Comparison of ENCODE assay signal across 9 cellular contexts in genomic region chr20:47320990-47321805, GRCh38. TPM values are rescaled to one million over a fixed set of nuclear protein-coding genes. Genes with fewer than 3 reads are reported as not detected.
DNase-seq lines count a peak whose midpoint lies in the region; ATAC-seq, FAIRE-seq and TF ChIP-seq lines count a peak whose summit lies in the region.
"Had no signal": no experiment of that assay in that cellular context is flagged by ENCODE, and none has a peak within 500 bp of the region (broad histone marks: within the 10 kb centered on the region; RNA-seq: fewer than 3 reads in every experiment).

No MANE protein-coding gene starts in this region.

- in situ Hi-C loops in gastrocnemius medialis (cut with MboI; ENCODE audit: low sequenced_read_pairs in 4 of 4): no loop called here

- 54 to 74% methylated on average over 5 to 6 of the region's 7 CpGs for WGBS in gastroesophageal sphincter (ENCODE audit: low coverage in 1 of 2), 2 donors

- peak overlapping the region; percentile 90 for H3K4me2 ChIP-seq in PC-9

- TF ChIP-seq POLR2A in gastroesophageal sphincter (IDR thresholded peaks at IDR 0.05) (no peak), gastrocnemius medialis (IDR thresholded peaks at IDR 0.05) (no peak)

- no peaks in the 10 kb centered on the region for H3K9me2 ChIP-seq in PC-9 (ENCODE audit: insufficient read depth)

- no peak for ATAC-seq in gastroesophageal sphincter
- ATAC-seq in gastrocnemius medialis: no peak

- no peak for TF ChIP-seq EP300 in gastroesophageal sphincter (IDR thresholded peaks at IDR 0.05)

- no peak overlapping the region for H2AFZ ChIP-seq in PC-9

- H3K4me1 ChIP-seq in PC-9 (replicated peaks; ENCODE audit: insufficient read depth) (peaks cover 92% of the 10 kb centered on the region), gastroesophageal sphincter (peaks cover 25 to 100% (median 46%) of the 10 kb centered on the region in 3 donors), gastrocnemius medialis (peaks cover 45 to 51% of the 10 kb centered on the region in 2 donors)

- peaks cover 90% of the 10 kb centered on the region for H3K79me2 ChIP-seq in PC-9 (ENCODE audit: low read depth)

- peaks cover 81% of the 10 kb centered on the region for H3F3A ChIP-seq in PC-9 (ENCODE audit: insufficient read depth, low read depth)

- FAIRE-seq in RCC 7860 (lab: Jason Lieb, UNC): no peak
- FAIRE-seq in D721Med (lab: Jason Lieb, UNC): no peak

- H3K9me3 ChIP-seq in PC-9 (ENCODE audit: insufficient read depth, low read depth) (no peaks in the 10 kb centered on the region), gastroesophageal sphincter (no peaks in the 10 kb centered on the region), gastrocnemius medialis (no peaks in the 10 kb centered on the region), WERI-Rb-1 (ENCODE audit: severe bottlenecking) (no peaks in the 10 kb centered on the region)

- H3K4me3 ChIP-seq in HL-60 (replicated peaks; ENCODE audit: insufficient read depth, low read length) (no peak overlapping the region), PC-9 (no peak overlapping the region), gastroesophageal sphincter (no peak overlapping the region), gastrocnemius medialis (no peak overlapping the region), WERI-Rb-1 (ENCODE audit: low read depth, low read length) (no peak overlapping the region)

- BruUV-seq in PC-9 (replicated peaks; lab: Mats Ljungman, UMichigan): no TSS peak

- H3K27ac ChIP-seq in HL-60 (replicated peaks) (peak overlapping the region; percentile 72), PC-9 (peak overlapping the region; percentile 97), gastroesophageal sphincter (peak overlapping the region; percentile 98 to 100 (median 100)), gastrocnemius medialis (peak overlapping the region; percentile 96 to 99 (median 98)), WERI-Rb-1 (no peak overlapping the region)

- CTCF ChIA-PET in PC-9 (lab: Charles Lee): interaction anchor here (0.6 to 1.2 kb wide), 2 partner anchors 9 to 63 kb away, joined by 3 to 6 read pairs; no protein-coding TSS in a partner anchor

- H3K36me3 ChIP-seq in PC-9 (ENCODE audit: low read depth) (peaks cover 7% of the 10 kb centered on the region; the same call in 1 of the 2 replicates), gastroesophageal sphincter (no peaks in the 10 kb centered on the region), gastrocnemius medialis (no peaks in the 10 kb centered on the region), WERI-Rb-1 (no peaks in the 10 kb centered on the region; the same call in none of the 2 replicates)

- TF ChIP-seq CTCF in HL-60 (IDR thresholded peaks at IDR 0.05; ENCODE audit: insufficient read depth, low read length) (no peak), PC-9 (conservative IDR thresholded peaks at IDR 0.05) (no peak), gastroesophageal sphincter (IDR thresholded peaks at IDR 0.05) (no peak), gastrocnemius medialis (IDR thresholded peaks at IDR 0.05 in 4 of 5, conservative IDR thresholded peaks at IDR 0.05 in 1 of 5) (no peak), WERI-Rb-1 (IDR thresholded peaks at IDR 0.05; ENCODE audit: low read depth, low read length) (no peak), D721Med (IDR thresholded peaks at IDR 0.05; ENCODE audit: insufficient read depth, missing control alignments) (no peak)

- peak in 1 of 2 experiments; percentile 80 for DNase-seq in HL-60 (ENCODE audit: low read depth in 1 of 2, low spot score in 1 of 2)
- peak; percentile 38 to 90 for DNase-seq in PC-9
- no peak for DNase-seq in gastrocnemius medialis
- no peak for DNase-seq in SK-N-DZ (ENCODE audit: low spot score)
- DNase-seq in RCC 7860 (ENCODE audit: low spot score): no peak
- no peak for DNase-seq in WERI-Rb-1
- no peak for DNase-seq in D721Med (ENCODE audit: insufficient read length, low spot score)
- DNase-seq: naive B cell had no signal

- no peaks in the 10 kb centered on the region for H4K20me1 ChIP-seq in PC-9 (ENCODE audit: insufficient read depth)

- intact Hi-C loops in PC-9 (cut with micrococcal nuclease; ENCODE audit: unreplicated experiment) (loop anchor here (2.0 kb wide), 1 partner anchor 46 kb away; no protein-coding TSS in a partner anchor), gastrocnemius medialis (cut with DNase I; ENCODE audit: low total_unique reads) (no loop called here)

- POLR2A ChIA-PET in PC-9 (lab: Charles Lee; ENCODE audit: unreplicated experiment): interaction anchor here (0.5 to 1.0 kb wide), 6 partner anchors 35 to 562 kb away, joined by 3 to 28 read pairs (median 4); partner anchors contain the start of gene ZMYND8

- H3K27me3 ChIP-seq in HL-60 (ENCODE audit: insufficient read depth, poor library complexity, severe bottlenecking) (no peaks in the 10 kb centered on the region), PC-9 (ENCODE audit: insufficient read depth, low read depth) (no peaks in the 10 kb centered on the region), gastroesophageal sphincter (no peaks in the 10 kb centered on the region), gastrocnemius medialis (no peaks in the 10 kb centered on the region), WERI-Rb-1 (ENCODE audit: insufficient read depth, low read depth, severe bottlenecking) (no peaks in the 10 kb centered on the region)

RNA-seq across cellular contexts. Expression of gene ZMYND8, which starts 35.3 kb away (rescaled TPM):
- 72.3 and 107 TPM in 2 replicates for total RNA-seq in PC-9 (2021)
- total RNA-seq in gastroesophageal sphincter: 10 to 100 TPM; 32.2 to 78.9 (median 54.4) TPM
- 10 to 100 TPM; 15.1 to 32.2 (median 19.7) TPM for total RNA-seq in gastrocnemius medialis
- 44.5 and 55.5 TPM in 2 replicates for polyA plus RNA-seq in SK-N-DZ (2014; cell fraction: cytosol; rRNA removed)
- polyA plus RNA-seq in SK-N-DZ (2014; cell fraction: nucleus; rRNA removed): 49.4 and 91.3 TPM in 2 replicates

Comparison
In these comparisons a context has a peak if more than half of its experiments do, and no peak if none do; other contexts are left out.
1. DNase-seq: peak in PC-9 (2 of 2); none in gastrocnemius medialis (0 of 2), SK-N-DZ (single experiment), RCC 7860 (single experiment), WERI-Rb-1 (single experiment) and D721Med (single experiment).